Comparison of ENCODE assay signal across 11 cellular contexts in the genomic region with DNA sequence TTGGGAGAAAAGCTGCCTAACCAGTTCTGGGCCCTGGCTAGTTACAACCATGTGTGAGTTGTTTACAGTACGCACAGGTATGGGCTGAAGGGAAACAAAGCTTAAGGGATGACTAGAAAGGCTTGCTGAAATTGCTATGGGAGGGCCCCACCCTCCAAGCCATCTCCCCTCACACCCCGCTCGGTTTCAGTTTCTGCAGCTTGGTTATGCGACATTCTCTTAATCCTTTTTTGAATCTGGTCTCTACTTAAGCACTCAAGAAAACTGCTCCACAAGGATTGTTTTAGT. TPM values are rescaled to one million over a fixed set of nuclear protein-coding genes. Genes with fewer than 3 reads are reported as not detected.
DNase-seq lines count a peak whose midpoint lies in the region; ATAC-seq, FAIRE-seq and TF ChIP-seq lines count a peak whose summit lies in the region.
"Had no signal": no experiment of that assay in that cellular context is flagged by ENCODE, and none has a peak within 500 bp of the region (broad histone marks: within the 10 kb centered on the region; RNA-seq: fewer than 3 reads in every experiment).

No MANE protein-coding gene starts in this region.

- H3K27me3 ChIP-seq in colonic mucosa (no peaks in the 10 kb centered on the region), mesenchymal stem cell (ENCODE audit: control insufficient read depth in 1 of 2, insufficient read depth in 1 of 2, low read length in 2 of 2) (no peaks in the 10 kb centered on the region)

- no peak overlapping the region for H3K18ac ChIP-seq in mesenchymal stem cell (ENCODE audit: low read depth in 1 of 2, low read length in 2 of 2)

- no peak overlapping the region for H3K27ac Mint-ChIP-seq in activated CD4-positive, alpha-beta T cell treated with anti-CD3 and anti-CD28 coated beads, Interleukin-2, amount 10 ng/mL, durations not matched to agents 24 days and 14 days
- H3K27ac Mint-ChIP-seq: activated naive CD8-positive, alpha-beta T cell treated with anti-CD3 and anti-CD28 coated beads for 36 hours; T-cell had no signal

- H2BK12ac ChIP-seq in mesenchymal stem cell (ENCODE audit: low read length in 2 of 2), result peak overlapping the region in 1 of 2 experiments; percentile 56

- no peak for TF ChIP-seq POLR2A in A549 (IDR thresholded peaks at IDR 0.05; ENCODE audit: low read length)

- ATAC-seq in A549 (peak in 1 of 2 experiments; percentile 37; a peak in 3 of 6 replicates), GM18520 (IDR thresholded peaks at IDR 0.05; ENCODE audit: unreplicated experiment) (no peak)
- ATAC-seq: T-cell had no signal

- 81% methylated on average over 4 of the region's 4 CpGs for WGBS in A549 (ENCODE audit: missing lambda C conversion rate)
- WGBS in mesenchymal stem cell, result 68% methylated on average over 2 of the region's 4 CpGs

- H2BK5ac ChIP-seq in mesenchymal stem cell (ENCODE audit: low read depth, low read length, poor library complexity, severe bottlenecking), result no peak overlapping the region

- H4K91ac ChIP-seq in mesenchymal stem cell (ENCODE audit: low read length), result no peak overlapping the region

- no peak for TF ChIP-seq EP300 in A549 (IDR thresholded peaks at IDR 0.05)

- H3K4me2 ChIP-seq in A549, result peak overlapping the region; percentile 63; the same call in 2 of the 3 replicates
- no peak overlapping the region for H3K4me2 ChIP-seq in mesenchymal stem cell (ENCODE audit: low read length, poor library complexity, severe bottlenecking)

- no peaks in the 10 kb centered on the region for H3K4me1 Mint-ChIP-seq in activated CD4-positive, alpha-beta T cell treated with anti-CD3 and anti-CD28 coated beads, Interleukin-2, amount 10 ng/mL, durations not matched to agents 24 days and 14 days
- H3K4me1 Mint-ChIP-seq: activated naive CD8-positive, alpha-beta T cell treated with anti-CD3 and anti-CD28 coated beads for 36 hours; T-cell had no signal

- H3K27me3 Mint-ChIP-seq in activated CD4-positive, alpha-beta T cell treated with anti-CD3 and anti-CD28 coated beads, Interleukin-2, amount 10 ng/mL, durations not matched to agents 24 days and 14 days, result no peaks in the 10 kb centered on the region
- H3K27me3 Mint-ChIP-seq: T-cell had no signal

- H3K9me3 Mint-ChIP-seq in activated CD4-positive, alpha-beta T cell treated with anti-CD3 and anti-CD28 coated beads, Interleukin-2, amount 10 ng/mL, durations not matched to agents 24 days and 14 days, result no peaks in the 10 kb centered on the region
- H3K9me3 Mint-ChIP-seq: activated naive CD8-positive, alpha-beta T cell treated with anti-CD3 and anti-CD28 coated beads for 36 hours; T-cell had no signal

- DNase-seq in A549 (ENCODE audit: low read depth in 1 of 2, low spot score in 1 of 2) (no peak), NCI-H128 (lab: John Stamatoyannopoulos, UW; ENCODE audit: unreplicated experiment) (peak; percentile 43), colonic mucosa (peak; percentile 86), mesenchymal stem cell (no peak), midbrain (lab: John Stamatoyannopoulos, UW) (no peak)
- DNase-seq in activated CD4-positive, alpha-beta T cell treated with anti-CD3 and anti-CD28 coated beads, Interleukin-2, amount 10 ng/mL, durations not matched to agents 24 days and 14 days, result no peak
- no peak for DNase-seq in activated naive CD4-positive, alpha-beta T cell treated with anti-CD3 and anti-CD28 coated beads, Interleukin-2, amount 50 U/mL, for 16 hours
- DNase-seq: activated naive CD8-positive, alpha-beta T cell treated with anti-CD3 and anti-CD28 coated beads for 36 hours; T-cell had no signal

- H2AFZ ChIP-seq in mesenchymal stem cell (ENCODE audit: low read depth, low read length), result no peak overlapping the region

- H2AK5ac ChIP-seq in mesenchymal stem cell (ENCODE audit: low read length, severe bottlenecking), result peak overlapping the region; percentile 7

- H3K14ac ChIP-seq in mesenchymal stem cell (ENCODE audit: low read length in 2 of 2), result no peak overlapping the region

- H2BK15ac ChIP-seq in mesenchymal stem cell (ENCODE audit: low read depth, poor library complexity, severe bottlenecking), result no peak overlapping the region

- no peak overlapping the region for H3K4me3 ChIP-seq in A549
- no peak overlapping the region for H3K4me3 ChIP-seq in colonic mucosa
- H3K4me3 ChIP-seq in mesenchymal stem cell (ENCODE audit: insufficient read depth in 1 of 2, low read depth in 1 of 2, low read length in 2 of 2), result peak overlapping the region in 1 of 2 experiments; percentile 58

- TF ChIP-seq RAD21 in A549 (conservative IDR thresholded peaks at IDR 0.05 in 1 of 2, IDR thresholded peaks at IDR 0.05 in 1 of 2), result no peak

- TF ChIP-seq CTCF in A549 (IDR thresholded peaks at IDR 0.05) (no peak), colonic mucosa (IDR thresholded peaks at IDR 0.05) (no peak)

- intact Hi-C loops in colonic mucosa (cut with DNase I), result no loop called here
- intact Hi-C loops in activated CD4-positive, alpha-beta T cell treated with anti-CD3 and anti-CD28 coated beads, Interleukin-2, amount 10 ng/mL, durations not matched to agents 24 days and 14 days (cut with micrococcal nuclease), result no loop called here

- no peak for FAIRE-seq in A549 (lab: Jason Lieb, UNC)
- FAIRE-seq: islet of Langerhans had no signal

- no peak overlapping the region for H3K4ac ChIP-seq in mesenchymal stem cell (ENCODE audit: low read depth in 1 of 2, low read length in 2 of 2)

- no peak overlapping the region for H3K4me3 Mint-ChIP-seq in activated CD4-positive, alpha-beta T cell treated with anti-CD3 and anti-CD28 coated beads, Interleukin-2, amount 10 ng/mL, durations not matched to agents 24 days and 14 days
- H3K4me3 Mint-ChIP-seq: activated naive CD8-positive, alpha-beta T cell treated with anti-CD3 and anti-CD28 coated beads for 36 hours; T-cell had no signal

- CTCF ChIA-PET in A549 (lab: Yijun Ruan, JAX), result interaction anchor here (1.0 to 1.8 kb wide), 2 partner anchors 8 to 185 kb away, joined by 3 to 8 read pairs; no protein-coding TSS in a partner anchor

- H2BK120ac ChIP-seq in mesenchymal stem cell (ENCODE audit: low read depth, low read length), result no peak overlapping the region

- POLR2A ChIA-PET in A549 (lab: Yijun Ruan, JAX), result interaction anchor here (1.5 kb wide), 1 partner anchor 44 kb away, joined by 6 read pairs; a partner anchor contains a TSS

- H3K9me3 ChIP-seq in A549 (no peaks in the 10 kb centered on the region), colonic mucosa (no peaks in the 10 kb centered on the region), mesenchymal stem cell (ENCODE audit: control insufficient read depth, low read length) (no peaks in the 10 kb centered on the region)

- no peak overlapping the region for H4K8ac ChIP-seq in mesenchymal stem cell (ENCODE audit: low read length)

- H3K4me1 ChIP-seq in A549 (peaks cover 67% of the 10 kb centered on the region), colonic mucosa (peaks cover 7% of the 10 kb centered on the region), mesenchymal stem cell (ENCODE audit: control insufficient read depth, insufficient read depth, low read depth, low read length) (peaks cover 12% of the 10 kb centered on the region)

- no peaks in the 10 kb centered on the region for H3K36me3 ChIP-seq in colonic mucosa
- H3K36me3 ChIP-seq in mesenchymal stem cell (ENCODE audit: control insufficient read depth in 1 of 2, insufficient read depth in 2 of 2, low read depth in 1 of 2, low read length in 2 of 2), result peaks cover 0 to 24% of the 10 kb centered on the region in 2 experiments

- no peak overlapping the region for H3K23ac ChIP-seq in mesenchymal stem cell (ENCODE audit: low read length in 2 of 2)

- H3K9ac ChIP-seq in colonic mucosa (ENCODE audit: low read depth in 2 of 2, low read length in 2 of 2), result peak overlapping the region in 1 of 2 donors; percentile 74
- H3K9ac ChIP-seq in mesenchymal stem cell (ENCODE audit: low read length), result peak overlapping the region; percentile 63

- H3K79me1 ChIP-seq in mesenchymal stem cell (replicated peaks; ENCODE audit: low read length, poor library complexity, severe bottlenecking), result peaks cover 2% of the 10 kb centered on the region

- H3K36me3 Mint-ChIP-seq in activated CD4-positive, alpha-beta T cell treated with anti-CD3 and anti-CD28 coated beads, Interleukin-2, amount 10 ng/mL, durations not matched to agents 24 days and 14 days (ENCODE audit: low read depth), result no peaks in the 10 kb centered on the region
- H3K36me3 Mint-ChIP-seq: activated naive CD8-positive, alpha-beta T cell treated with anti-CD3 and anti-CD28 coated beads for 36 hours; T-cell had no signal

- H3K27ac ChIP-seq in A549, result peak overlapping the region; percentile 49 to 79; a peak in 4 of 6 replicates
- peak overlapping the region; percentile 65 for H3K27ac ChIP-seq in colonic mucosa
- H3K27ac ChIP-seq in mesenchymal stem cell (ENCODE audit: low read length, poor library complexity, severe bottlenecking), result no peak overlapping the region

TF ChIP-seq in A549, 52 proteins besides CTCF, POLR2A, EP300 and RAD21 (continues in another document):
- no peak for TF ChIP-seq FOSL2 (IDR thresholded peaks at IDR 0.05)
- TF ChIP-seq FOSL2 (CRISPR knock-in tag; IDR thresholded peaks at IDR 0.05), result no peak
- no peak for TF ChIP-seq EHMT2 (IDR thresholded peaks at IDR 0.05; ENCODE audit: low read depth)
- no peak for TF ChIP-seq RFX5 (IDR thresholded peaks at IDR 0.05)
- no peak for TF ChIP-seq HOXA7 (CRISPR knock-in tag; IDR thresholded peaks at IDR 0.05)
- no peak for TF ChIP-seq NFE2L2 (conservative IDR thresholded peaks at IDR 0.05; ENCODE audit: low read length)
- TF ChIP-seq BHLHE40 (IDR thresholded peaks at IDR 0.05; ENCODE audit: low read depth, low read length), result no peak
- TF ChIP-seq, protein P1, sequence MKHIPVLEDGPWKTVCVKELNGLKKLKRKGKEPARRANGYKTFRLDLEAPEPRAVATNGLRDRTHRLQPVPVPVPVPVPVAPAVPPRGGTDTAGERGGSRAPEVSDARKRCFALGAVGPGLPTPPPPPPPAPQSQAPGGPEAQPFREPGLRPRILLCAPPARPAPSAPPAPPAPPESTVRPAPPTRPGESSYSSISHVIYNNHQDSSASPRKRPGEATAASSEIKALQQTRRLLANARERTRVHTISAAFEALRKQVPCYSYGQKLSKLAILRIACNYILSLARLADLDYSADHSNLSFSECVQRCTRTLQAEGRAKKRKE (CRISPR knock-in tag; IDR thresholded peaks at IDR 0.05; ENCODE audit: low read depth), result no peak
- no peak for TF ChIP-seq ZFP36 (IDR thresholded peaks at IDR 0.05; ENCODE audit: borderline replicate concordance, partially characterized antibody)
- TF ChIP-seq RNF2 (IDR thresholded peaks at IDR 0.05; ENCODE audit: borderline replicate concordance, low read depth), result no peak

RNA-seq across cellular contexts. Expression of a gene that starts 43.1 kb away (rescaled TPM):
- polyA plus RNA-seq in A549 (2011; rRNA removed) (61.5 and 62.8 TPM in 2 replicates), A549 (2017; fragmentation: RNase III; extraction: RNeasy Plus Mini Kit Qiagen cat#74134 plus additional on column Dnase treatment) (46.5 to 53.4 TPM (median 47.8 TPM) in 3 replicates)
- polyA plus RNA-seq in A549 (2012; cell fraction: cytosol; rRNA removed), result 32.7 and 37.4 TPM in 2 replicates
- polyA plus RNA-seq in A549 (2012; cell fraction: nucleus; rRNA removed), result 28.1 and 30.0 TPM in 2 replicates
- 101 and 102 TPM in 2 replicates for polyA minus RNA-seq in A549 (2011; rRNA and poly(A)+ RNA removed)
- 10 to 100 TPM; 27.2 to 53.7 TPM for total RNA-seq in colonic mucosa
- polyA plus RNA-seq in mesenchymal stem cell (2013, experiment 1 of 2), result 32.7 TPM
- 33.2 TPM for polyA plus RNA-seq in mesenchymal stem cell (2013, experiment 2 of 2)
- total RNA-seq in activated CD4-positive, alpha-beta T cell treated with anti-CD3 and anti-CD28 coated beads, Interleukin-2, amount 10 ng/mL, durations not matched to agents 24 days and 14 days, result not detected in 2 replicates

Comparison
In these comparisons a context has a peak if more than half of its experiments do, and no peak if none do; other contexts are left out.
1. DNase-seq: peak in NCI-H128 (single experiment) and colonic mucosa (single experiment); none in A549 (0 of 2), mesenchymal stem cell (single experiment), activated CD4-positive, alpha-beta T cell treated with anti-CD3 and anti-CD28 coated beads, Interleukin-2, amount 10 ng/mL, durations not matched to agents 24 days and 14 days (single experiment), midbrain (single experiment) and activated naive CD4-positive, alpha-beta T cell treated with anti-CD3 and anti-CD28 coated beads, Interleukin-2, amount 50 U/mL, for 16 hours (single experiment).
2. RNA of a gene that starts 43.1 kb away (total RNA-seq): 27.2 to 53.7 TPM in colonic mucosa; not detected in activated CD4-positive, alpha-beta T cell treated with anti-CD3 and anti-CD28 coated beads, Interleukin-2, amount 10 ng/mL, durations not matched to agents 24 days and 14 days; every median in the first group is over 10 times any median in the second.